ENCODE assay signal across 15 cellular contexts in genomic region chr4:91829531-91829930, GRCh38.
DNase-seq lines count a peak whose midpoint lies in the region; ATAC-seq, FAIRE-seq and TF ChIP-seq lines count a peak whose summit lies in the region.
"Had no signal": no experiment of that assay in that cellular context is flagged by ENCODE, and none has a peak within 500 bp of the region (broad histone marks: within the 10 kb centered on the region; RNA-seq: fewer than 3 reads in every experiment).

No MANE protein-coding gene starts in this region.

- peak; percentile 28; the same call in 1 of the 2 replicates for ATAC-seq in PC-3
- no peak for ATAC-seq in activated CD4-positive, CD25-positive, alpha-beta regulatory T cell treated with anti-CD3 and anti-CD28 coated beads, Interleukin-2, amount 50 U/mL, for 24 hours
- ATAC-seq: HCT116 had no signal

- DNase-seq in A172 (ENCODE audit: low spot score): peak; percentile 73
- peak; percentile 67 for DNase-seq in PC-3
- DNase-seq in astrocyte (ENCODE audit: low read depth): peak; percentile 19
- DNase-seq in fibroblast of villous mesenchyme (ENCODE audit: low read depth): peak; percentile 5
- DNase-seq in activated gamma-delta T cell treated with Interleukin-2 at 50 U/mL for 16 hours: no peak
- no peak for DNase-seq in NCI-H1694 treated with DMSO at 0.1 percent for 48 hours (lab: John Stamatoyannopoulos, UW)
- DNase-seq: 8988T; ACHN; CD4-positive, CD25-positive, alpha-beta regulatory T cell; DMS53; GF-D8 had no signal

- H3K9me3 Mint-ChIP-seq in astrocyte (ENCODE audit: unreplicated experiment): peaks cover 30% of the 10 kb centered on the region

- CTCF ChIA-PET in PC-3 (lab: Charles Lee): no interaction called here

- no peak overlapping the region for H3K4me2 ChIP-seq in PC-3 (ENCODE audit: low read length)
- no peak overlapping the region for H3K4me2 ChIP-seq in astrocyte (ENCODE audit: low read length)
- H3K4me2 ChIP-seq: BLaER1 treated with 17β-estradiol and CSF1 and Interleukin-3, amounts not matched to agents 10 nM and 100 nM had no signal

- POLR2A ChIA-PET in PC-3 (lab: Charles Lee; ENCODE audit: unreplicated experiment): no interaction called here

- FAIRE-seq in astrocyte (lab: Jason Lieb, UNC): no peak
- FAIRE-seq: H54 had no signal

- H3K4me1 ChIP-seq in PC-3 (ENCODE audit: insufficient read depth, low read length) (peaks cover 22% of the 10 kb centered on the region), astrocyte (ENCODE audit: insufficient read depth, low read length) (no peaks in the 10 kb centered on the region)
- H3K4me1 ChIP-seq: BLaER1 treated with 17β-estradiol and CSF1 and Interleukin-3, amounts not matched to agents 10 nM and 100 nM had no signal

- H2AFZ ChIP-seq in PC-3 (ENCODE audit: low read length) (no peak overlapping the region), astrocyte (ENCODE audit: low read depth, low read length) (no peak overlapping the region)

- H3K36me3 Mint-ChIP-seq in astrocyte (ENCODE audit: low read depth, unreplicated experiment): peaks cover 4% of the 10 kb centered on the region
- H3K36me3 Mint-ChIP-seq: CD4-positive, CD25-positive, alpha-beta regulatory T cell had no signal

- no peak overlapping the region for H3K9ac ChIP-seq in PC-3 (ENCODE audit: low read length)
- H3K9ac ChIP-seq in astrocyte (ENCODE audit: low read length): no peak overlapping the region
- H3K9ac ChIP-seq: BLaER1 treated with 17β-estradiol and CSF1 and Interleukin-3, amounts not matched to agents 10 nM and 100 nM had no signal

- H3K27me3 ChIP-seq in PC-3 (ENCODE audit: low read length) (no peaks in the 10 kb centered on the region), astrocyte (ENCODE audit: insufficient read depth, low read length) (no peaks in the 10 kb centered on the region)
- H3K27me3 ChIP-seq: BLaER1 treated with 17β-estradiol and CSF1 and Interleukin-3, amounts not matched to agents 10 nM and 100 nM had no signal

- H3K27me3 Mint-ChIP-seq in astrocyte (ENCODE audit: low read depth, unreplicated experiment): no peaks in the 10 kb centered on the region
- H3K27me3 Mint-ChIP-seq: CD4-positive, CD25-positive, alpha-beta regulatory T cell had no signal

- H3K9me3 ChIP-seq in PC-3 (ENCODE audit: low read length) (peaks cover 8% of the 10 kb centered on the region; the same call in 1 of the 2 replicates), astrocyte (ENCODE audit: insufficient read depth, low read depth, low read length) (peaks cover 12% of the 10 kb centered on the region)

- no peak overlapping the region for H3K4me3 Mint-ChIP-seq in astrocyte (ENCODE audit: unreplicated experiment)
- H3K4me3 Mint-ChIP-seq: CD4-positive, CD25-positive, alpha-beta regulatory T cell had no signal

- H3K9me2 ChIP-seq in PC-3 (replicated peaks; ENCODE audit: low read length): no peaks in the 10 kb centered on the region

- peaks cover 4% of the 10 kb centered on the region for H3F3A ChIP-seq in PC-3 (ENCODE audit: low read length, unreplicated experiment)

- H3K27ac ChIP-seq in PC-3 (ENCODE audit: low read length) (no peak overlapping the region), astrocyte (ENCODE audit: low read depth, low read length) (no peak overlapping the region)
- H3K27ac ChIP-seq: BLaER1 treated with 17β-estradiol and CSF1 and Interleukin-3, amounts not matched to agents 10 nM and 100 nM had no signal

- H3K36me3 ChIP-seq in PC-3 (ENCODE audit: low read depth, low read length): peaks cover 7% of the 10 kb centered on the region; the same call in 1 of the 2 replicates
- no peaks in the 10 kb centered on the region for H3K36me3 ChIP-seq in astrocyte (ENCODE audit: insufficient read depth, low read length)
- H3K36me3 ChIP-seq: BLaER1 treated with 17β-estradiol and CSF1 and Interleukin-3, amounts not matched to agents 10 nM and 100 nM had no signal

- no peak overlapping the region for H3K27ac Mint-ChIP-seq in astrocyte (ENCODE audit: unreplicated experiment)
- H3K27ac Mint-ChIP-seq: CD4-positive, CD25-positive, alpha-beta regulatory T cell had no signal

- no peaks in the 10 kb centered on the region for H4K20me1 ChIP-seq in PC-3 (ENCODE audit: low read length)
- no peaks in the 10 kb centered on the region for H4K20me1 ChIP-seq in astrocyte (ENCODE audit: insufficient read depth, low read length)
- H4K20me1 ChIP-seq: BLaER1 treated with 17β-estradiol and CSF1 and Interleukin-3, amounts not matched to agents 10 nM and 100 nM had no signal

- no peak for TF ChIP-seq CTCF in PC-3 (conservative IDR thresholded peaks at IDR 0.05; ENCODE audit: low read depth, low read length)
- TF ChIP-seq CTCF in astrocyte (IDR thresholded peaks at IDR 0.05; ENCODE audit: insufficient read depth, low read depth, low read length): no peak
- no peak for TF ChIP-seq CTCF in fibroblast of villous mesenchyme (IDR thresholded peaks at IDR 0.05; ENCODE audit: insufficient read depth, low read depth, low read length)

- H3K79me2 ChIP-seq in PC-3 (ENCODE audit: low read length) (no peaks in the 10 kb centered on the region), astrocyte (ENCODE audit: insufficient read depth, low read length) (no peaks in the 10 kb centered on the region)

- intact Hi-C loops in PC-3 (cut with micrococcal nuclease): no loop called here

- BruUV-seq in PC-3 (replicated peaks; lab: Mats Ljungman, UMichigan): no TSS peak

- H3K4me1 Mint-ChIP-seq in astrocyte (ENCODE audit: low read depth, unreplicated experiment): peaks cover 25% of the 10 kb centered on the region
- H3K4me1 Mint-ChIP-seq: CD4-positive, CD25-positive, alpha-beta regulatory T cell had no signal

- H3K4me3 ChIP-seq in PC-3 (ENCODE audit: low read length) (no peak overlapping the region), astrocyte (ENCODE audit: insufficient read depth, low read depth, low read length) (no peak overlapping the region), fibroblast of villous mesenchyme (ENCODE audit: low read depth, low read length) (no peak overlapping the region)
- H3K4me3 ChIP-seq: BLaER1 treated with 17β-estradiol and CSF1 and Interleukin-3, amounts not matched to agents 10 nM and 100 nM had no signal

Comparison
In these comparisons a context has a peak if more than half of its experiments do, and no peak if none do; other contexts are left out.
1. DNase-seq: peak in A172 (single experiment), PC-3 (single experiment), astrocyte (single experiment) and fibroblast of villous mesenchyme (single experiment); none in activated gamma-delta T cell treated with Interleukin-2 at 50 U/mL for 16 hours (single experiment) and NCI-H1694 treated with DMSO at 0.1 percent for 48 hours (single experiment).